In the genomic region with DNA sequence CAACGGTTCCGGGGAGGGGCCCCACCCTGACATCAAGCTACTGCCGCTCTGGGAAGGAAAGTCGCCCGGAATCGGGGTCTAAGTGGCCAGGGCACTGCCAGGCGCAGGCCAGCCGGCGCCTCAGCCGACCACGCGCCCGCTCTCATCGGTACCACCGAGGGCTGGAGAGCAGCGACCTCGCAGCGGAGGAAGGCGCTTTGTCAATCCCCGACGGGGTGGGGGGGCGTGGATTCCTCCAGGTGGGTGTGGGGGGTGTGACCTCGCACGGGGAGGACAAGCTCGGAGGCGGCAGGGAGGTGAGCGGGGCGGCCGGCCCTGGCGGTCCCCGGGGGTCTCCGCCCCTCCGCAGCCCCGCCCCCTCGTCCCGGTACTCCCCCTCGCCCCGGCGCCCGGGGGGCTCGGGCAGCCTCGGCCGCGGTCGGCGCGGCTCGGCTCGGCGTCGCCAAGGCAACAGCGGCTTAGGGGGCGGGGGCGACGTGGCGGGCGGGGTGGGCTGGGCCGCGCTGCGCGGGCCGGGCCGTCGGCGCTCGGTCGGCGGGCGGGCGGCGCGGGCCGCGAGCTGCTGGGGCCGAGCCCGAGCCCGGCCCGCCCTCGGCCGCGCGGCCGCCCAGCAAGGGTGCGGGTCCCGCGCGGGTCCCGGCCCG, we compare ENCODE assay signal across 9 cellular contexts. TPM values are rescaled to one million over a fixed set of nuclear protein-coding genes. Genes with fewer than 3 reads are reported as not detected.
DNase-seq lines count a peak whose midpoint lies in the region; FAIRE-seq and TF ChIP-seq lines count a peak whose summit lies in the region.
"Had no signal": no experiment of that assay in that cellular context is flagged by ENCODE, and none has a peak within 500 bp of the region (broad histone marks: within the 10 kb centered on the region; RNA-seq: fewer than 3 reads in every experiment).

No MANE protein-coding gene starts in this region.

- peaks cover 9% of the 10 kb centered on the region; the same call in 1 of the 2 replicates for H3K23me2 ChIP-seq in H1 (ENCODE audit: low read depth, low read length)

- 0 out of 7 replicates have a peak overlapping the region, but pooled peaks of 1 of the 4 experiments have one; percentile 34 for H3K9ac ChIP-seq in H1 (replicated peaks in 1 of 4; ENCODE audit: extremely low read depth in 1 of 4, low read depth in 3 of 4, low read length in 3 of 4)

- H2BK20ac ChIP-seq in H1 (ENCODE audit: low read length), result no peak overlapping the region

- no peak overlapping the region for H3K27ac ChIP-seq in H1 (ENCODE audit: low read depth, low read length)

- no peaks in the 10 kb centered on the region for H3K9me3 ChIP-seq in H1 (ENCODE audit: insufficient read depth in 2 of 2, low read depth in 1 of 2, low read length in 1 of 2)

- 8% methylated on average over 17 of the region's 89 CpGs; no CpG with 5 or more reads in 1 of the 2 experiments for WGBS in H1 (ENCODE audit: extremely low coverage in 1 of 2, insufficient coverage in 1 of 2, insufficient read length in 1 of 2, insufficient replicate concordance in 2 of 2, low coverage in 1 of 2, low lambda C conversion rate in 2 of 2, missing lambda C conversion rate in 1 of 2), 2 experiments

- POLR2A ChIA-PET in H1 (lab: Charles Lee; ENCODE audit: partially characterized antibody), result interaction anchor here (0.5 to 1.7 kb wide), 3 partner anchors 22 to 154 kb away, joined by 3 to 4 read pairs (median 3); no protein-coding TSS in a partner anchor

- no peak overlapping the region for H3K56ac ChIP-seq in H1 (replicated peaks; ENCODE audit: insufficient read length, low read depth, low read length)

- no peak overlapping the region for H2AFZ ChIP-seq in H1 (ENCODE audit: low read length)

- DNase-seq in stimulated activated CD4-positive, alpha-beta T cell treated with anti-CD3 and anti-CD28 coated beads, Interleukin-4, amount 100 ng/mL, for 1 hour, result peak; percentile 5
- no peak for DNase-seq in stimulated activated CD4-positive, alpha-beta T cell treated with anti-CD3 and anti-CD28 coated beads, Interleukin-1b, Interleukin-23, amount 100 ng/mL, for 48 hours
- DNase-seq in NCI-H748 treated with DMSO at 0.1 percent for 48 hours (lab: John Stamatoyannopoulos, UW) (peak; percentile 33), H1 (ENCODE audit: low read depth in 1 of 2, low spot score in 2 of 2) (peak in 1 of 2 experiments; percentile 86), neural crest cell (ENCODE audit: low read depth, low spot score) (peak; percentile 68), cerebellar nuclear complex (lab: John Stamatoyannopoulos, UW) (no peak), NK-92 (lab: John Stamatoyannopoulos, UW; ENCODE audit: unreplicated experiment) (no peak), SHP77 (lab: John Stamatoyannopoulos, UW) (no peak)

- H3K27ac Mint-ChIP-seq in neural crest cell (ENCODE audit: unreplicated experiment), result no peak overlapping the region
- H3K27ac Mint-ChIP-seq: activated naive CD4-positive, alpha-beta T cell treated with anti-CD3 and anti-CD28 coated beads, Interleukin-2, amount 50 U/mL, for 72 hours had no signal

- H3K23ac ChIP-seq in H1 (ENCODE audit: insufficient read length), result no peak overlapping the region

- no peak overlapping the region for H2BK15ac ChIP-seq in H1 (ENCODE audit: low read length)

- TF ChIP-seq EP300 in H1 (IDR thresholded peaks at IDR 0.05; ENCODE audit: borderline replicate concordance in 1 of 2, low read depth in 2 of 2, low read length in 2 of 2), result no peak

- peaks cover 0 to 5% (median 0%) of the 10 kb centered on the region in 4 experiments; a peak in 4 of 7 replicates for H3K27me3 ChIP-seq in H1 (replicated peaks in 1 of 4; ENCODE audit: control insufficient read depth in 3 of 4, extremely low read depth in 1 of 4, insufficient read depth in 3 of 4, low read length in 3 of 4)

- no peak overlapping the region for H3K14ac ChIP-seq in H1 (ENCODE audit: insufficient read length)

- H4K91ac ChIP-seq in H1 (replicated peaks; ENCODE audit: insufficient read length, low read length), result no peak overlapping the region

- H3K27me3 Mint-ChIP-seq in neural crest cell (ENCODE audit: low read depth), result peaks cover 2% of the 10 kb centered on the region

- no peak overlapping the region for H2BK12ac ChIP-seq in H1 (ENCODE audit: low read depth, low read length)

- no peak overlapping the region for H2AK5ac ChIP-seq in H1 (ENCODE audit: low read depth, low read length)

- peaks cover 34% of the 10 kb centered on the region in 2 experiments for H4K20me1 ChIP-seq in H1 (replicated peaks in 1 of 2; ENCODE audit: control insufficient read depth in 1 of 2, insufficient read depth in 2 of 2, low read length in 2 of 2)

- CTCF ChIA-PET in H1 (lab: Charles Lee; ENCODE audit: partially characterized antibody), result interaction anchor here (0.7 to 34.8 kb wide), 16 partner anchors 10 to 290 kb away, joined by 3 to 670 read pairs (median 6); no protein-coding TSS in a partner anchor

- no peak overlapping the region; the same call in 1 of the 2 replicates for H4K8ac ChIP-seq in H1 (ENCODE audit: extremely low read depth, insufficient read depth, low read length)

- TF ChIP-seq CTCF in H1 (IDR thresholded peaks at IDR 0.05; ENCODE audit: control extremely low read depth in 1 of 3, insufficient read depth in 1 of 3, low read depth in 1 of 3, low read length in 3 of 3) (no peak), neural crest cell (conservative IDR thresholded peaks at IDR 0.05) (no peak)

- H4K5ac ChIP-seq in H1 (ENCODE audit: insufficient read length, low read depth, low read length), result no peak overlapping the region

- TF ChIP-seq POLR2A in H1 (IDR thresholded peaks at IDR 0.05; ENCODE audit: control extremely low read depth in 1 of 2, low read depth in 2 of 2, low read length in 2 of 2), result no peak

- no peak overlapping the region for H2BK5ac ChIP-seq in H1 (ENCODE audit: low read depth, low read length)

- no peak for FAIRE-seq in H1 (lab: Jason Lieb, UNC)

- H3K4me1 ChIP-seq in H1 (replicated peaks in 1 of 4; ENCODE audit: control insufficient read depth in 3 of 4, insufficient read depth in 4 of 4, low read length in 3 of 4), result peaks cover 4 to 13% (median 12%) of the 10 kb centered on the region in 4 experiments

- H3K36me3 Mint-ChIP-seq in neural crest cell (ENCODE audit: low read depth), result no peaks in the 10 kb centered on the region
- H3K36me3 Mint-ChIP-seq: activated naive CD4-positive, alpha-beta T cell treated with anti-CD3 and anti-CD28 coated beads, Interleukin-2, amount 50 U/mL, for 72 hours had no signal

- no peak for TF ChIP-seq RAD21 in H1 (IDR thresholded peaks at IDR 0.05 in 1 of 2, conservative IDR thresholded peaks at IDR 0.05 in 1 of 2; ENCODE audit: low read depth in 2 of 2, low read length in 2 of 2)

- H3K36me3 ChIP-seq in H1 (ENCODE audit: control insufficient read depth in 2 of 4, insufficient read depth in 4 of 4, low read length in 3 of 4), result no peaks in the 10 kb centered on the region; a peak in 1 of 8 replicates

- H3K9me3 Mint-ChIP-seq in neural crest cell, result no peaks in the 10 kb centered on the region
- H3K9me3 Mint-ChIP-seq: activated naive CD4-positive, alpha-beta T cell treated with anti-CD3 and anti-CD28 coated beads, Interleukin-2, amount 50 U/mL, for 72 hours had no signal

- peak overlapping the region; percentile 54 to 68 (median 61) for H3K4me3 ChIP-seq in H1 (ENCODE audit: extremely low read depth in 1 of 4, insufficient read depth in 2 of 4, low read depth in 3 of 4, low read length in 4 of 4)

- H3K79me2 ChIP-seq in H1 (ENCODE audit: control insufficient read depth in 1 of 2, insufficient read depth in 2 of 2, low read length in 2 of 2), result peaks cover 0 to 31% of the 10 kb centered on the region in 2 experiments; a peak in 3 of 4 replicates

- peaks cover 10% of the 10 kb centered on the region; the same call in 1 of the 2 replicates for H3K79me1 ChIP-seq in H1 (ENCODE audit: low read depth, low read length)

- peak overlapping the region; percentile 62 for H3K4me3 Mint-ChIP-seq in neural crest cell

- H3K18ac ChIP-seq in H1 (ENCODE audit: extremely low read depth, low read length), result peak overlapping the region; percentile 48; the same call in 1 of the 2 replicates

- H2BK120ac ChIP-seq in H1 (replicated peaks; ENCODE audit: low read depth, low read length), result no peak overlapping the region

- H3K4me2 ChIP-seq in H1 (ENCODE audit: insufficient read depth in 1 of 2, low read depth in 2 of 2, low read length in 2 of 2), result peak overlapping the region; percentile 63 to 86

- H3K4ac ChIP-seq in H1 (replicated peaks; ENCODE audit: insufficient read length, low read depth, low read length), result no peak overlapping the region

- peaks cover 36% of the 10 kb centered on the region for H3K4me1 Mint-ChIP-seq in neural crest cell

TF ChIP-seq in H1, 55 proteins besides CTCF, POLR2A, EP300 and RAD21:
- TF ChIP-seq SAP30 (IDR thresholded peaks at IDR 0.05; ENCODE audit: insufficient read depth, insufficient replicate concordance, low read length) (no peak), HDAC2 (IDR thresholded peaks at IDR 0.05; ENCODE audit: borderline replicate concordance in 1 of 2, low read depth in 2 of 2, low read length in 2 of 2) (0 out of 4 replicates have a peak, but pooled peaks of 1 of the 2 experiments have one; percentile 6), BRCA1 (IDR thresholded peaks at IDR 0.05; ENCODE audit: low read depth, low read length) (no peak)

RNA-seq across cellular contexts. Expression of gene DAB2IP, which starts 47.3 kb away (rescaled TPM):
- 39.5 and 41.4 TPM in 2 replicates for total RNA-seq in H1 (2021; fragmentation: NEBNext Ultra II Directional; extraction: Animal tissue kit (Norgen Biotek cat#: 25700))
- polyA plus RNA-seq in H1 (2011; rRNA removed), result 19.7 and 28.0 TPM in 2 replicates
- polyA plus RNA-seq in H1 (2011; cell fraction: cytosol; rRNA removed), result 23.7 TPM
- polyA plus RNA-seq in H1 (2011; cell fraction: nucleus; rRNA removed), result 50.0 TPM
- 23.2 to 24.5 TPM (median 23.7 TPM) in 4 replicates for polyA plus RNA-seq in H1 (2012, experiment 1 of 2)
- polyA plus RNA-seq in H1 (2012, experiment 2 of 2), result 20.4 TPM
- polyA plus RNA-seq in H1 (2013, experiment 1 of 2), result 15.8 TPM
- 15.8 TPM for polyA plus RNA-seq in H1 (2013, experiment 2 of 2)
- polyA minus RNA-seq in H1 (2011; rRNA and poly(A)+ RNA removed), result 38.5 and 60.7 TPM in 2 replicates
- polyA minus RNA-seq in H1 (2011; cell fraction: cytosol; rRNA and poly(A)+ RNA removed), result 25.3 TPM
- polyA minus RNA-seq in H1 (2011; cell fraction: nucleus; rRNA and poly(A)+ RNA removed), result 30.7 TPM
- 46.4 and 48.3 TPM in 2 replicates for total RNA-seq in neural crest cell

Comparison
In these comparisons a context has a peak if more than half of its experiments do, and no peak if none do; other contexts are left out.
1. DNase-seq: peak in stimulated activated CD4-positive, alpha-beta T cell treated with anti-CD3 and anti-CD28 coated beads, Interleukin-4, amount 100 ng/mL, for 1 hour (single experiment), NCI-H748 treated with DMSO at 0.1 percent for 48 hours (single experiment) and neural crest cell (single experiment); none in stimulated activated CD4-positive, alpha-beta T cell treated with anti-CD3 and anti-CD28 coated beads, Interleukin-1b, Interleukin-23, amount 100 ng/mL, for 48 hours (single experiment), cerebellar nuclear complex (0 of 2), NK-92 (single experiment) and SHP77 (0 of 2).